14 cellular contexts compared by ENCODE assay signal in genomic region chr2:203720922-203721672, GRCh38. TPM values are rescaled to one million over a fixed set of nuclear protein-coding genes. Genes with fewer than 3 reads are reported as not detected.
A peak's percentile ranks its signal among the peaks of the same experiment; 100 is the strongest.
DNase-seq lines count a peak whose midpoint lies in the region; ATAC-seq and TF ChIP-seq lines count a peak whose summit lies in the region.
"Had no signal": no experiment of that assay in that cellular context is flagged by ENCODE, and none has a peak within 500 bp of the region (broad histone marks: within the 10 kb centered on the region; RNA-seq: fewer than 3 reads in every experiment).

No MANE protein-coding gene starts in this region.

- POLR2A ChIA-PET in OCI-LY7 (lab: Charles Lee), result interaction anchor here (0.5 to 6.0 kb wide), 10 partner anchors 9 to 1578 kb away, joined by 3 to 62 read pairs (median 4); partner anchors contain the start of gene CD28

- CTCF ChIA-PET in OCI-LY7 (lab: Charles Lee; ENCODE audit: unreplicated experiment), result interaction anchor here (0.9 kb wide), 1 partner anchor 14 kb away, joined by 3 read pairs; the partner anchor contains the start of gene CD28

- H3K79me2 ChIP-seq in OCI-LY7 (ENCODE audit: insufficient read depth, low read depth, low read length), result peaks cover 41% of the 10 kb centered on the region

- H3K4me1 ChIP-seq in OCI-LY7 (ENCODE audit: insufficient read depth, low read length, poor library complexity, severe bottlenecking), result peaks cover 52% of the 10 kb centered on the region
- H3K4me1 ChIP-seq: adrenal gland had no signal

- H3K36me3 ChIP-seq in KOPT-K1 (ENCODE audit: insufficient read depth, low read length), result peaks cover 18% of the 10 kb centered on the region
- H3K36me3 ChIP-seq in OCI-LY7 (ENCODE audit: insufficient read depth, low read length), result peaks cover 52% of the 10 kb centered on the region
- H3K36me3 ChIP-seq: adrenal gland had no signal

- H3K27ac Mint-ChIP-seq in activated naive CD8-positive, alpha-beta T cell treated with anti-CD3 and anti-CD28 coated beads, Interleukin-2, amount 50 U/mL, for 24 hours, result peak overlapping the region; percentile 96
- peak overlapping the region; percentile 6 for H3K27ac Mint-ChIP-seq in progenitor cell of endocrine pancreas

- no peak for TF ChIP-seq CTCF in progenitor cell of endocrine pancreas (IDR thresholded peaks at IDR 0.05; ENCODE audit: unreplicated experiment)
- TF ChIP-seq CTCF in OCI-LY7 (conservative IDR thresholded peaks at IDR 0.05; ENCODE audit: low read length), result no peak

- ATAC-seq in activated T-cell treated with anti-CD3 and anti-CD28 coated beads, Interleukin-2, amount 50 U/mL, for 4 hours, result peak; percentile 6
- no peak for ATAC-seq in activated naive CD8-positive, alpha-beta T cell treated with anti-CD3 and anti-CD28 coated beads, Interleukin-2, amount 50 U/mL, for 24 hours
- ATAC-seq: Right ventricle myocardium inferior had no signal

- H3K9me3 Mint-ChIP-seq in activated T-cell treated with anti-CD3 and anti-CD28 coated beads, Interleukin-2, amount 50 U/mL, for 4 hours, result peaks cover 8% of the 10 kb centered on the region
- H3K9me3 Mint-ChIP-seq in activated naive CD8-positive, alpha-beta T cell treated with anti-CD3 and anti-CD28 coated beads, Interleukin-2, amount 50 U/mL, for 24 hours, result peaks cover 11% of the 10 kb centered on the region
- H3K9me3 Mint-ChIP-seq in progenitor cell of endocrine pancreas (ENCODE audit: low read depth), result no peaks in the 10 kb centered on the region

- no peak overlapping the region for H3K4me2 ChIP-seq in OCI-LY7 (ENCODE audit: low read length)

- H3K36me3 Mint-ChIP-seq in activated T-cell treated with anti-CD3 and anti-CD28 coated beads, Interleukin-2, amount 50 U/mL, for 4 hours (ENCODE audit: insufficient read depth), result peaks cover 32% of the 10 kb centered on the region
- peaks cover 45% of the 10 kb centered on the region for H3K36me3 Mint-ChIP-seq in activated naive CD8-positive, alpha-beta T cell treated with anti-CD3 and anti-CD28 coated beads, Interleukin-2, amount 50 U/mL, for 24 hours (ENCODE audit: low read depth)
- H3K36me3 Mint-ChIP-seq in progenitor cell of endocrine pancreas (ENCODE audit: insufficient read depth), result no peaks in the 10 kb centered on the region

- no peaks in the 10 kb centered on the region for H3K9me3 ChIP-seq in KOPT-K1 (ENCODE audit: insufficient read depth, low read length, poor library complexity, severe bottlenecking)
- peaks cover 5% of the 10 kb centered on the region; the same call in 1 of the 2 replicates for H3K9me3 ChIP-seq in OCI-LY7 (ENCODE audit: low read length)
- H3K9me3 ChIP-seq: adrenal gland had no signal

- no peak overlapping the region for H3K4me3 ChIP-seq in OCI-LY7 (ENCODE audit: low read depth, low read length, poor library complexity, severe bottlenecking)
- H3K4me3 ChIP-seq: adrenal gland had no signal

- no peaks in the 10 kb centered on the region for H3K9me2 ChIP-seq in OCI-LY7 (ENCODE audit: insufficient read depth, low read length)

- H4K20me1 ChIP-seq in OCI-LY7 (ENCODE audit: insufficient read depth, low read length), result no peaks in the 10 kb centered on the region

- no TSS peak for BruUV-seq in OCI-LY7 (replicated peaks; lab: Mats Ljungman, UMichigan)

- peak overlapping the region; percentile 14 for H3K4me3 Mint-ChIP-seq in activated T-cell treated with anti-CD3 and anti-CD28 coated beads, Interleukin-2, amount 50 U/mL, for 4 hours
- H3K4me3 Mint-ChIP-seq in activated naive CD8-positive, alpha-beta T cell treated with anti-CD3 and anti-CD28 coated beads, Interleukin-2, amount 50 U/mL, for 24 hours, result no peak overlapping the region
- H3K4me3 Mint-ChIP-seq in progenitor cell of endocrine pancreas (ENCODE audit: low read depth), result no peak overlapping the region

- intact Hi-C loops in OCI-LY7 (cut with micrococcal nuclease; ENCODE audit: unreplicated experiment), result no loop called here

- H3K27ac ChIP-seq in KOPT-K1 (ENCODE audit: low read depth, low read length, poor library complexity, severe bottlenecking) (peak overlapping the region; percentile 87), OCI-LY7 (ENCODE audit: low read depth, low read length, poor library complexity, severe bottlenecking) (no peak overlapping the region)
- H3K27ac ChIP-seq: adrenal gland had no signal

- H2AFZ ChIP-seq in OCI-LY7 (ENCODE audit: low read length), result no peak overlapping the region

- no peaks in the 10 kb centered on the region for H3K27me3 Mint-ChIP-seq in activated T-cell treated with anti-CD3 and anti-CD28 coated beads, Interleukin-2, amount 50 U/mL, for 4 hours (ENCODE audit: low read depth)
- peaks cover 2% of the 10 kb centered on the region for H3K27me3 Mint-ChIP-seq in activated naive CD8-positive, alpha-beta T cell treated with anti-CD3 and anti-CD28 coated beads, Interleukin-2, amount 50 U/mL, for 24 hours
- H3K27me3 Mint-ChIP-seq in progenitor cell of endocrine pancreas, result peaks cover 3% of the 10 kb centered on the region

- H3K4me1 Mint-ChIP-seq in activated T-cell treated with anti-CD3 and anti-CD28 coated beads, Interleukin-2, amount 50 U/mL, for 4 hours (ENCODE audit: low read depth), result peaks cover 92% of the 10 kb centered on the region
- peaks cover 91% of the 10 kb centered on the region for H3K4me1 Mint-ChIP-seq in activated naive CD8-positive, alpha-beta T cell treated with anti-CD3 and anti-CD28 coated beads, Interleukin-2, amount 50 U/mL, for 24 hours
- H3K4me1 Mint-ChIP-seq in progenitor cell of endocrine pancreas (ENCODE audit: low read depth), result peaks cover 30% of the 10 kb centered on the region

- no peak for DNase-seq in activated T-cell treated with anti-CD3 and anti-CD28 coated beads, Interleukin-2, amount 50 U/mL, for 4 hours
- DNase-seq in activated T-cell treated with anti-CD3 and anti-CD28 coated beads for 4 hours (no peak), progenitor cell of endocrine pancreas (ENCODE audit: low spot score, unreplicated experiment) (no peak), OCI-LY7 (ENCODE audit: low spot score) (no peak), C1 segment of cervical spinal cord (lab: John Stamatoyannopoulos, UW) (no peak)
- no peak for DNase-seq in activated naive CD8-positive, alpha-beta T cell treated with anti-CD3 and anti-CD28 coated beads, Interleukin-2, amount 50 U/mL, for 24 hours
- DNase-seq in stimulated activated CD8-positive, alpha-beta memory T cell treated with anti-CD3 and anti-CD28 coated beads, Interleukin-4, amount 100 ng/mL, for 48 hours, result no peak
- DNase-seq: adrenal gland; NCI-H2107; nucleus accumbens; stimulated activated CD4-positive, alpha-beta T cell treated with anti-CD3 and anti-CD28 coated beads, Interleukin-4, amount 100 ng/mL, for 4 hours; T-helper 9 cell had no signal

RNA-seq across cellular contexts. Expression of gene CD28, which starts 14.7 kb away (rescaled TPM):
- total RNA-seq in activated T-cell treated with anti-CD3 and anti-CD28 coated beads, Interleukin-2, amount 50 U/mL, for 4 hours, result 100 to 1,000 TPM in 2 of 3 donors, 10 to 100 TPM in 1; 78.3 to 124 (median 124) TPM
- not detected in 2 replicates for total RNA-seq in progenitor cell of endocrine pancreas
- total RNA-seq in OCI-LY7 (2014; rRNA removed; shearing (Covaris generic)), result 0.49 and 0.92 TPM in 2 replicates
- total RNA-seq in OCI-LY7 (2022), result 22.3 and 44.6 TPM in 2 replicates
